Comparison of ENCODE assay signal across 12 cellular contexts in the genomic region with DNA sequence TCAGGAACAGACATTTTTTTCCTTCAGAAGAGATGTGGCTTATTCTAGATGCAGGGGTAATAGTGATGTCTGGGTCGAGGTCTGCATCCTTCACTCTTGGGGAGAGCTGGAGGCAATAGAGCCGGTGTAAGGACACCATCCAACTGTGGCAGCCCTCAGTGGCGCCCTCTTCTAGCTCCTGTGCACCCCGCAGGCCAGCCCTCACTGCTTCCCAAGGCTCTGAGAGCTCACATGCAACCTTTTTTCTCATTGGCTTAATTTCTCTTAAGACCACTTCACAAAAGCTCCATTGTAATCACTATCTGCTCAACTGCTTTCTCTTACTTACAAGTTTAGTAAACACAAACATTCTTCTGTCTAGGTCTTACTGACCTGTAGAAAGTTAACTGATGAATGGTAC. TPM values are rescaled to one million over a fixed set of nuclear protein-coding genes. Genes with fewer than 3 reads are reported as not detected.
DNase-seq lines count a peak whose midpoint lies in the region; ATAC-seq, FAIRE-seq and TF ChIP-seq lines count a peak whose summit lies in the region.
"Had no signal": no experiment of that assay in that cellular context is flagged by ENCODE, and none has a peak within 500 bp of the region (broad histone marks: within the 10 kb centered on the region; RNA-seq: fewer than 3 reads in every experiment).

No MANE protein-coding gene starts in this region.

- no peaks in the 10 kb centered on the region for H4K20me1 ChIP-seq in keratinocyte (ENCODE audit: control insufficient read depth, extremely low read depth, insufficient read depth, low read length)

- peaks cover 8% of the 10 kb centered on the region for H3K79me2 ChIP-seq in keratinocyte (ENCODE audit: control insufficient read depth, insufficient read depth, low read length)

- no peak for FAIRE-seq in keratinocyte (lab: Jason Lieb, UNC)
- FAIRE-seq: HTR-8/SVneo had no signal

- DNase-seq in G401 (ENCODE audit: low spot score) (peak; percentile 46), Kasumi-1 (lab: John Stamatoyannopoulos, UW) (peak; percentile 49 to 52), WERI-Rb-1 (peak; percentile 43), keratinocyte (ENCODE audit: low read depth, low spot score) (no peak), NCI-H774 (lab: John Stamatoyannopoulos, UW) (no peak), HuH-7.5 (ENCODE audit: low spot score) (no peak)
- DNase-seq: activated T-cell treated with anti-CD3 and anti-CD28 coated beads, Interleukin-2, amount 50 U/mL, for 48 hours; colonic mucosa; EL; NCI-H345 had no signal

- H3K9me3 ChIP-seq in WERI-Rb-1 (ENCODE audit: severe bottlenecking): no peaks in the 10 kb centered on the region
- no peaks in the 10 kb centered on the region for H3K9me3 ChIP-seq in keratinocyte (ENCODE audit: control insufficient read depth, low read depth, low read length)
- H3K9me3 ChIP-seq: colonic mucosa had no signal

- H3K4me3 ChIP-seq in WERI-Rb-1 (ENCODE audit: low read depth, low read length) (no peak overlapping the region), keratinocyte (ENCODE audit: control insufficient read depth in 2 of 3, extremely low read depth in 1 of 3, insufficient read depth in 2 of 3, low read depth in 1 of 3, low read length in 3 of 3) (no peak overlapping the region)
- H3K4me3 ChIP-seq: colonic mucosa had no signal

- no peaks in the 10 kb centered on the region for H3K27me3 ChIP-seq in WERI-Rb-1 (ENCODE audit: insufficient read depth, low read depth, severe bottlenecking)
- no peaks in the 10 kb centered on the region for H3K27me3 ChIP-seq in keratinocyte (ENCODE audit: control insufficient read depth, extremely low read depth, insufficient read depth, low read length)
- H3K27me3 ChIP-seq: colonic mucosa had no signal

- no peak overlapping the region for H3K4me2 ChIP-seq in keratinocyte (ENCODE audit: control insufficient read depth, extremely low read depth, insufficient read depth, low read depth, low read length)

- peaks cover 5% of the 10 kb centered on the region for H3K36me3 ChIP-seq in WERI-Rb-1
- no peaks in the 10 kb centered on the region for H3K36me3 ChIP-seq in keratinocyte (ENCODE audit: control insufficient read depth in 2 of 2, extremely low read depth in 1 of 2, insufficient read depth in 2 of 2, low read length in 2 of 2)
- H3K36me3 ChIP-seq: colonic mucosa had no signal

- H3K9ac ChIP-seq in keratinocyte (ENCODE audit: control insufficient read depth, extremely low read depth, insufficient read depth, low read length): no peak overlapping the region

- no peak overlapping the region for H2AFZ ChIP-seq in keratinocyte (ENCODE audit: control insufficient read depth, low read length)

- H3K27ac ChIP-seq in WERI-Rb-1 (no peak overlapping the region), keratinocyte (ENCODE audit: control insufficient read depth, insufficient read depth, low read length) (no peak overlapping the region)
- H3K27ac ChIP-seq: colonic mucosa had no signal

- H3K4me1 ChIP-seq in keratinocyte (ENCODE audit: control insufficient read depth, extremely low read depth, insufficient read depth, low read length): no peaks in the 10 kb centered on the region
- H3K4me1 ChIP-seq: colonic mucosa had no signal

- dilution Hi-C loops in keratinocyte (cut with MboI; ENCODE audit: extremely low pct_ligation_motif_present, low sequenced_read_pairs): no loop called here

- no peaks in the 10 kb centered on the region for H3K9me1 ChIP-seq in keratinocyte (ENCODE audit: control insufficient read depth, extremely low read depth, insufficient read depth, low read length)

- in situ Hi-C loops in G401 (cut with HindIII; ENCODE audit: low sequenced_read_pairs): no loop called here

- no peak for ATAC-seq in GM21360 (IDR thresholded peaks at IDR 0.05; ENCODE audit: unreplicated experiment)

- peak; percentile 69 for TF ChIP-seq CTCF in WERI-Rb-1 (IDR thresholded peaks at IDR 0.05; ENCODE audit: low read depth, low read length)
- peak; percentile 22 to 69 (median 43) for TF ChIP-seq CTCF in keratinocyte (optimal IDR thresholded peaks at IDR 0.05 in 1 of 3, IDR thresholded peaks at IDR 0.05 in 1 of 3, conservative IDR thresholded peaks at IDR 0.05 in 1 of 3; ENCODE audit: extremely low read depth in 1 of 3, insufficient read depth in 2 of 3, low read length in 3 of 3)

RNA-seq across cellular contexts. Expression of gene VPS8, which starts 3.9 kb away (rescaled TPM):
- total RNA-seq in G401 (2014; rRNA removed; shearing (Covaris generic)): 38.4 and 59.3 TPM in 2 replicates
- 14.9 to 28.4 TPM (median 27.3 TPM) in 3 replicates for polyA plus RNA-seq in keratinocyte
- polyA plus RNA-seq in keratinocyte (2011; ENCODE audit: low read depth): 34.8 TPM
- polyA plus RNA-seq in keratinocyte (2011; cell fraction: cytosol; rRNA removed): 10.8 and 23.7 TPM in 2 replicates
- 48.3 and 62.8 TPM in 2 replicates for polyA plus RNA-seq in keratinocyte (2011; cell fraction: nucleus; rRNA removed)
- 14.8 and 15.6 TPM in 2 replicates for polyA plus RNA-seq in keratinocyte (2012; ENCODE audit: low replicate concordance)
- 45.7 to 74.6 TPM (median 48.0 TPM) in 3 replicates for polyA minus RNA-seq in keratinocyte
- polyA minus RNA-seq in keratinocyte (2011; cell fraction: cytosol; rRNA and poly(A)+ RNA removed): 21.7 TPM
- polyA minus RNA-seq in keratinocyte (2011; cell fraction: nucleus; rRNA and poly(A)+ RNA removed): 104 and 191 TPM in 2 replicates

Comparison
In these comparisons a context has a peak if more than half of its experiments do, and no peak if none do; other contexts are left out.
1. DNase-seq: peak in G401 (single experiment), Kasumi-1 (2 of 2) and WERI-Rb-1 (single experiment); none in keratinocyte (single experiment), NCI-H774 (single experiment) and HuH-7.5 (single experiment).